In genomic region chr17:80545499-80545826, GRCh38 we compare ENCODE assay signal across 8 cellular contexts. TPM values are rescaled to one million over a fixed set of nuclear protein-coding genes. Genes with fewer than 3 reads are reported as not detected.
DNase-seq lines count a peak whose midpoint lies in the region; ATAC-seq, FAIRE-seq and TF ChIP-seq lines count a peak whose summit lies in the region.

No MANE protein-coding gene starts in this region.

- H3K4me1 Mint-ChIP-seq in mesothelial cell of epicardium: peaks cover 27% of the 10 kb centered on the region

- H3K4me3 Mint-ChIP-seq in mesothelial cell of epicardium: peak overlapping the region; percentile 95

- H3K9me3 ChIP-seq in A673 (ENCODE audit: low read depth, low read length, poor library complexity, severe bottlenecking) (no peaks in the 10 kb centered on the region), body of pancreas (no peaks in the 10 kb centered on the region)

- no peak for FAIRE-seq in HTR-8/SVneo (lab: Jason Lieb, UNC)

- no peaks in the 10 kb centered on the region for H3K27me3 ChIP-seq in A673 (replicated peaks; ENCODE audit: insufficient read depth, low read depth, low read length, poor library complexity)
- no peaks in the 10 kb centered on the region for H3K27me3 ChIP-seq in body of pancreas

- TF ChIP-seq CTCF in A673 (conservative IDR thresholded peaks at IDR 0.05; ENCODE audit: low read depth, low read length) (no peak), body of pancreas (IDR thresholded peaks at IDR 0.05) (no peak), mesothelial cell of epicardium (IDR thresholded peaks at IDR 0.05; ENCODE audit: unreplicated experiment) (no peak)

- H3K27ac ChIP-seq in A673 (ENCODE audit: low read depth, low read length, poor library complexity, severe bottlenecking): peak overlapping the region; percentile 78
- H3K27ac ChIP-seq in body of pancreas: peak overlapping the region in 1 of 4 donors; percentile 61

- H3K4me3 ChIP-seq in A673 (ENCODE audit: low read depth, low read length, poor library complexity, severe bottlenecking) (peak overlapping the region; percentile 80), body of pancreas (peak overlapping the region; percentile 70 to 95)

- DNase-seq in A673 (ENCODE audit: low spot score) (peak; percentile 21), HT-29 (ENCODE audit: low spot score) (peak; percentile 35), body of pancreas (no peak), mesothelial cell of epicardium (ENCODE audit: low spot score in 2 of 2, unreplicated experiment in 2 of 2) (no peak), HTR-8/SVneo (ENCODE audit: insufficient read length, low spot score) (no peak)

- TF ChIP-seq POLR2A in body of pancreas (IDR thresholded peaks at IDR 0.05): no peak

- H3K36me3 ChIP-seq in A673 (ENCODE audit: insufficient read depth, low read length, poor library complexity, severe bottlenecking): peaks cover 2% of the 10 kb centered on the region
- no peaks in the 10 kb centered on the region for H3K36me3 ChIP-seq in body of pancreas (replicated peaks in 1 of 2; ENCODE audit: insufficient read depth in 1 of 2, low read depth in 2 of 2)

- no peaks in the 10 kb centered on the region for H3K9me3 Mint-ChIP-seq in mesothelial cell of epicardium

- no peaks in the 10 kb centered on the region for H3K36me3 Mint-ChIP-seq in mesothelial cell of epicardium

- H3K27me3 Mint-ChIP-seq in mesothelial cell of epicardium (ENCODE audit: low read depth): peaks cover 14% of the 10 kb centered on the region

- BruUV-seq in A673 (replicated peaks; lab: Mats Ljungman, UMichigan): no TSS peak

- 2 to 5% methylated on average over 8 of the region's 8 CpGs for WGBS in body of pancreas, 2 donors

- CTCF ChIA-PET in A673 (lab: Charles Lee): no interaction called here

- H3K27ac Mint-ChIP-seq in mesothelial cell of epicardium: peak overlapping the region; percentile 95

- POLR2A ChIA-PET in A673 (lab: Charles Lee; ENCODE audit: low non-redundant PET): interaction anchor here (0.6 kb wide), 1 partner anchor 93 kb away, joined by 3 read pairs; no protein-coding TSS in a partner anchor

- intact Hi-C loops in A673 (cut with micrococcal nuclease; ENCODE audit: unreplicated experiment) (no loop called here), body of pancreas (cut with DNase I) (no loop called here)

- ATAC-seq in body of pancreas (no peak), GM21619 (IDR thresholded peaks at IDR 0.05; ENCODE audit: unreplicated experiment) (no peak), GM18520 (IDR thresholded peaks at IDR 0.05; ENCODE audit: unreplicated experiment) (no peak), GM18517 (IDR thresholded peaks at IDR 0.05; ENCODE audit: unreplicated experiment) (no peak)

- H3K4me1 ChIP-seq in A673 (ENCODE audit: insufficient read depth, low read length, poor library complexity, severe bottlenecking) (peaks cover 10% of the 10 kb centered on the region), body of pancreas (peaks cover 16% of the 10 kb centered on the region)

RNA-seq across cellular contexts. Expression of gene RPTOR, which starts 0.8 kb away (rescaled TPM):
- total RNA-seq in A673 (2021) (54.7 and 55.2 TPM in 2 replicates), body of pancreas (10 to 100 TPM; 22.3 to 34.3 TPM), mesothelial cell of epicardium (46.1 to 53.7 TPM (median 47.8 TPM) in 3 replicates)
- total RNA-seq in HT-29 (2014; rRNA removed; shearing (Covaris generic)): 26.3 and 27.9 TPM in 2 replicates

Comparison
In these comparisons a context has a peak if more than half of its experiments do, and no peak if none do; other contexts are left out.
1. DNase-seq: peak in A673 (single experiment) and HT-29 (single experiment); none in body of pancreas (0 of 4), mesothelial cell of epicardium (0 of 2) and HTR-8/SVneo (single experiment).